11 cellular contexts compared by ENCODE assay signal in the genomic region with DNA sequence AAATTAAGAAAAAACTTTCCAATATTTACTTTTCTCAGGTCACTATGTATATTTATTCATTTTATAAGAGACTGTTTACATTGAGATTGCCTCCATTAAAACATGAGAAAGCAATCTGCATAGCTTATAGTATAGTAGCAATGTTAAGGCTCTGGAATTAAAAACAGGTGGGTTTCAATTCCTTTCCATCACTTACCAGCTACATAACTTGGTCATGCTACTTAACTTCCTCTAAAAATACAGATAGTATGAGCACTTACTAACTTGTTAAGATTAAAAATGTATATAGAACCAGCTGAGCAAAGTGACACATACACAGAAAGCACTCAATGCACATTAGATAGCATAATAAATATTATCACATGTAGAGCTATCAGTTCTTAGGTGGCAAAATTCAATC.
DNase-seq lines count a peak whose midpoint lies in the region; ATAC-seq and TF ChIP-seq lines count a peak whose summit lies in the region.
"Had no signal": no experiment of that assay in that cellular context is flagged by ENCODE, and none has a peak within 500 bp of the region (broad histone marks: within the 10 kb centered on the region; RNA-seq: fewer than 3 reads in every experiment).

No MANE protein-coding gene starts in this region.

- H3K36me3 ChIP-seq in OCI-LY3 (replicated peaks; ENCODE audit: low read depth, low read length) = no peaks in the 10 kb centered on the region
- peaks cover 89% of the 10 kb centered on the region for H3K36me3 ChIP-seq in neutrophil

- DNase-seq in activated B cell treated with CpG ODN at 0.5 μM for 24 hours (no peak), SW 1271 (lab: John Stamatoyannopoulos, UW) (no peak), substantia nigra (lab: John Stamatoyannopoulos, UW) (no peak), GOT3 (lab: John Stamatoyannopoulos, UW) (no peak)
- DNase-seq: DMS79, KG1 had no signal

- H3K27me3 ChIP-seq in OCI-LY3 (ENCODE audit: low read depth, low read length) (no peaks in the 10 kb centered on the region), neutrophil (no peaks in the 10 kb centered on the region)
- H3K27me3 ChIP-seq: BLaER1 had no signal

- TF ChIP-seq CTCF in OCI-LY3 (IDR thresholded peaks at IDR 0.05; ENCODE audit: low read depth, low read length) (no peak), activated B cell treated with CpG ODN at 0.5 μM for 24 hours (IDR thresholded peaks at IDR 0.05) (no peak), neutrophil (IDR thresholded peaks at IDR 0.05) (no peak)

- H3K79me2 ChIP-seq in OCI-LY3 (ENCODE audit: low read length) = no peaks in the 10 kb centered on the region

- H3K27ac Mint-ChIP-seq in activated B cell treated with CpG ODN at 0.5 μM for 24 hours = peak overlapping the region; percentile 46
- H3K27ac Mint-ChIP-seq: IgD-negative memory B cell had no signal

- H3K9ac ChIP-seq in OCI-LY3 (ENCODE audit: low read length) = no peak overlapping the region
- H3K9ac ChIP-seq: BLaER1 had no signal

- H3K27ac ChIP-seq in OCI-LY3 (ENCODE audit: low read length) = no peak overlapping the region
- peak overlapping the region; percentile 38 for H3K27ac ChIP-seq in neutrophil
- no peak overlapping the region for H3K27ac ChIP-seq in substantia nigra (ENCODE audit: low read depth, low read length, poor library complexity, severe bottlenecking)
- H3K27ac ChIP-seq: A549, BLaER1 had no signal

- H3K9me3 Mint-ChIP-seq in activated B cell treated with CpG ODN at 0.5 μM for 24 hours = no peaks in the 10 kb centered on the region
- H3K9me3 Mint-ChIP-seq: IgD-negative memory B cell had no signal

- no peak for ATAC-seq in activated B cell treated with CpG ODN at 0.5 μM for 24 hours (ENCODE audit: low read depth)
- ATAC-seq: A549 had no signal

- H3K36me3 Mint-ChIP-seq in activated B cell treated with CpG ODN at 0.5 μM for 24 hours (ENCODE audit: low read depth) = peaks cover 73% of the 10 kb centered on the region

- peaks cover 15% of the 10 kb centered on the region for H3K4me1 ChIP-seq in OCI-LY3 (ENCODE audit: low read length)
- H3K4me1 ChIP-seq in neutrophil (ENCODE audit: control insufficient read depth in 1 of 2, insufficient read depth in 1 of 2, low read depth in 1 of 2, low read length in 1 of 2) = no peaks in the 10 kb centered on the region
- H3K4me1 ChIP-seq: BLaER1 had no signal

- H3K4me3 Mint-ChIP-seq in activated B cell treated with CpG ODN at 0.5 μM for 24 hours = no peak overlapping the region
- H3K4me3 Mint-ChIP-seq: IgD-negative memory B cell had no signal

- no peaks in the 10 kb centered on the region for H4K20me1 ChIP-seq in OCI-LY3 (ENCODE audit: insufficient read depth, low read length)
- H4K20me1 ChIP-seq: BLaER1 had no signal

- H3K4me3 ChIP-seq in OCI-LY3 (ENCODE audit: low read length) (no peak overlapping the region), neutrophil (ENCODE audit: low read depth in 1 of 2, low read length in 1 of 2) (no peak overlapping the region)
- H3K4me3 ChIP-seq: A549, BLaER1 had no signal

- CTCF ChIA-PET in activated B cell treated with CpG ODN at 0.5 μM for 24 hours (lab: Charles Lee) = interaction anchor here (0.7 to 1.6 kb wide), 2 partner anchors 53 to 182 kb away, joined by 3 to 4 read pairs; no protein-coding TSS in a partner anchor

- no peaks in the 10 kb centered on the region for H3K9me3 ChIP-seq in OCI-LY3 (ENCODE audit: insufficient read depth, low read length)
- no peaks in the 10 kb centered on the region for H3K9me3 ChIP-seq in neutrophil
- H3K9me3 ChIP-seq: A549 had no signal

- POLR2A ChIA-PET in activated B cell treated with CpG ODN at 0.5 μM for 24 hours (lab: Charles Lee) = interaction anchor here (0.5 kb wide), 1 partner anchor 59 kb away, joined by 4 read pairs; no protein-coding TSS in a partner anchor

- intact Hi-C loops in activated B cell treated with CpG ODN at 0.5 μM for 24 hours (cut with micrococcal nuclease) = loop anchor here (2.0 kb wide), 1 partner anchor 15 kb away; no protein-coding TSS in a partner anchor

- peaks cover 13% of the 10 kb centered on the region for H3K4me1 Mint-ChIP-seq in activated B cell treated with CpG ODN at 0.5 μM for 24 hours

- no peaks in the 10 kb centered on the region for H3K27me3 Mint-ChIP-seq in activated B cell treated with CpG ODN at 0.5 μM for 24 hours
- H3K27me3 Mint-ChIP-seq: IgD-negative memory B cell had no signal

- H2AFZ ChIP-seq in OCI-LY3 (ENCODE audit: low read depth, low read length) = no peak overlapping the region

- peak overlapping the region; percentile 36 for H3K4me2 ChIP-seq in OCI-LY3 (ENCODE audit: low read length)
- H3K4me2 ChIP-seq: A549, BLaER1 had no signal
